17 cellular contexts compared by ENCODE assay signal in the genomic region with DNA sequence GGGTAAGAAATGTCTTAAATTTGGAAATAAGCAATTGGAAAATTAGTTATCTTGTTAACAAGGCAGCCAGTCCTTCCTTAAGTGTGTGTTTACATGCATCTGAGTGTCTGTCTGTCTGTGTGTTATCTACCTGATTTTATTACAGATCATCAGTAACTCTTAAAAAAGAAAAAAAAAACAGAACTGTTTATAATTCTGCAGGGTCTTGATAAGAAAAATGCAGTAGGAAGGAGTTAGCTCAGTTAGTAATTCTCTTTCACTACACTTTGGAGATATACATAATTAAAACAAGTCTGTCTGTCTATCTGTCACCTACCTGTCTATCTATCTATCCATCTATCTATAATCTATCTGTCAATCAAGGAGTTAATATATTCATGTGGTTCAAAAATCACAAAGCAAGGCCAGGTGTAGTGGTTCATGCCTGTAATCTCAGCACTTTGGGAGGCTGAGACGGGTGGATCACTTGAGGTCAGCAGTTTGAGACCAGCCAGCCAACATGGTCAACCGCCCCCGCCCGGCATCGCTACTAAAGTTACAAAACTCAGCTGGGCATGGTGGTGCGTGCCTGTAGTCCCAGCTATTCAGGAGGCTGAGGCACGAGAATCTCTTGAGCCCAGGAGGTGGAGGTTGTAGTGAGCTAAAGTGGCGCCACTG.
DNase-seq lines count a peak whose midpoint lies in the region; ATAC-seq, FAIRE-seq and TF ChIP-seq lines count a peak whose summit lies in the region.
"Had no signal": no experiment of that assay in that cellular context is flagged by ENCODE, and none has a peak within 500 bp of the region (broad histone marks: within the 10 kb centered on the region; RNA-seq: fewer than 3 reads in every experiment).

No MANE protein-coding gene starts in this region.

- peaks cover 36% of the 10 kb centered on the region for H3K4me1 Mint-ChIP-seq in Caco-2 (ENCODE audit: low read depth, unreplicated experiment)
- no peaks in the 10 kb centered on the region for H3K4me1 Mint-ChIP-seq in activated T-cell treated with anti-CD3 and anti-CD28 coated beads, Interleukin-2, amount 50 U/mL, for 72 hours (ENCODE audit: low read depth)
- H3K4me1 Mint-ChIP-seq: H9 had no signal

- no peaks in the 10 kb centered on the region for H4K20me1 ChIP-seq in K562 (replicated peaks; ENCODE audit: control insufficient read depth, insufficient read depth, low read length)

- H3K9me3 Mint-ChIP-seq in Caco-2 (ENCODE audit: unreplicated experiment), result peaks cover 10% of the 10 kb centered on the region
- peaks cover 0 to 2% of the 10 kb centered on the region in 2 donors for H3K9me3 Mint-ChIP-seq in activated T-cell treated with anti-CD3 and anti-CD28 coated beads, Interleukin-2, amount 50 U/mL, for 72 hours
- H3K9me3 Mint-ChIP-seq: CD4-positive, CD25-positive, alpha-beta regulatory T cell; H9 had no signal

- no peaks in the 10 kb centered on the region for H3K79me2 ChIP-seq in K562 (ENCODE audit: control insufficient read depth, insufficient read depth, low read length)

- no peak for TF ChIP-seq RAD21 in K562 (CRISPR knock-in tag; conservative IDR thresholded peaks at IDR 0.05 in 1 of 2, IDR thresholded peaks at IDR 0.05 in 1 of 2)

- 8% methylated on average over 8 of the region's 8 CpGs for WGBS in K562 (ENCODE audit: insufficient coverage, low coverage, missing lambda C conversion rate)

- peaks cover 3% of the 10 kb centered on the region; the same call in 1 of the 2 replicates for H3K9me3 ChIP-seq in Caco-2
- H3K9me3 ChIP-seq in K562 (replicated peaks; ENCODE audit: control insufficient read depth, insufficient read depth, low read depth, low read length), result no peaks in the 10 kb centered on the region
- H3K9me3 ChIP-seq: BE2C had no signal

- BruUV-seq in Caco-2 (replicated peaks; lab: Mats Ljungman, UMichigan), result no TSS peak
- TSS peak; percentile 67 for BruUV-seq in K562 (replicated peaks; lab: Mats Ljungman, UMichigan)

- H3K27ac ChIP-seq in HL-60 (replicated peaks) (peak overlapping the region; percentile 36), K562 (ENCODE audit: extremely low read depth, low read depth, low read length) (peak overlapping the region; percentile 70)

- peak overlapping the region; percentile 17 to 49; a peak in 2 of 4 replicates for H3K9ac ChIP-seq in K562 (ENCODE audit: insufficient read depth in 1 of 2, low read depth in 2 of 2, low read length in 2 of 2)

- H3K36me3 ChIP-seq in Caco-2 (ENCODE audit: control insufficient read depth, insufficient read depth, low read length) (no peaks in the 10 kb centered on the region), K562 (ENCODE audit: control insufficient read depth, insufficient read depth, low read length) (no peaks in the 10 kb centered on the region)
- H3K36me3 ChIP-seq: BE2C had no signal

- TF ChIP-seq POLR2A in K562 (conservative IDR thresholded peaks at IDR 0.05), result no peak

- TF ChIP-seq CTCF in Caco-2 (IDR thresholded peaks at IDR 0.05; ENCODE audit: insufficient read depth in 1 of 2, low read depth in 1 of 2, low read length in 1 of 2, severe bottlenecking in 1 of 2, unreplicated experiment in 1 of 2) (no peak), HL-60 (IDR thresholded peaks at IDR 0.05; ENCODE audit: insufficient read depth, low read length) (no peak), K562 (IDR thresholded peaks at IDR 0.05 in 2 of 3, conservative IDR thresholded peaks at IDR 0.05 in 1 of 3; ENCODE audit: insufficient read depth in 2 of 3, low read depth in 1 of 3, low read length in 3 of 3) (no peak)

- peak overlapping the region; percentile 65 for H2AFZ ChIP-seq in K562 (ENCODE audit: low read depth, low read length)

- ATAC-seq in K562 (peak; percentile 31), HG03159 (IDR thresholded peaks at IDR 0.05; ENCODE audit: unreplicated experiment) (no peak)
- no peak for ATAC-seq in activated T-cell treated with anti-CD3 and anti-CD28 coated beads, Interleukin-2, amount 50 U/mL, for 72 hours (replicated peaks in 1 of 2)

- H3K4me3 ChIP-seq in Caco-2 (ENCODE audit: low read depth, low read length), result no peak overlapping the region
- H3K4me3 ChIP-seq in HL-60 (replicated peaks; ENCODE audit: insufficient read depth, low read length), result no peak overlapping the region
- H3K4me3 ChIP-seq in K562, result no peak overlapping the region

- in situ Hi-C loops in K562 (cut with MboI), result no loop called here

- H3K27me3 ChIP-seq in Caco-2 (replicated peaks; ENCODE audit: control insufficient read depth, insufficient read depth, low read length), result no peaks in the 10 kb centered on the region
- no peaks in the 10 kb centered on the region for H3K27me3 ChIP-seq in HL-60 (ENCODE audit: insufficient read depth, poor library complexity, severe bottlenecking)
- no peaks in the 10 kb centered on the region; a peak in 1 of 5 replicates for H3K27me3 ChIP-seq in K562 (ENCODE audit: control insufficient read depth in 2 of 2, insufficient read depth in 2 of 2, low read length in 2 of 2)
- H3K27me3 ChIP-seq: BE2C had no signal

- peak overlapping the region; percentile 56; the same call in 1 of the 2 replicates for H3K4me2 ChIP-seq in K562 (ENCODE audit: insufficient read depth, low read length)

- peak overlapping the region; percentile 58 for H3K27ac Mint-ChIP-seq in Caco-2 (ENCODE audit: unreplicated experiment)
- H3K27ac Mint-ChIP-seq in activated T-cell treated with anti-CD3 and anti-CD28 coated beads, Interleukin-2, amount 50 U/mL, for 72 hours, result no peak overlapping the region
- H3K27ac Mint-ChIP-seq: CD4-positive, CD25-positive, alpha-beta regulatory T cell; H9 had no signal

- no peaks in the 10 kb centered on the region for H3K9me1 ChIP-seq in K562 (ENCODE audit: control insufficient read depth, insufficient read depth, low read length)

- H3K4me1 ChIP-seq in Caco-2 (peaks cover 72% of the 10 kb centered on the region), K562 (replicated peaks in 1 of 2; ENCODE audit: control insufficient read depth in 2 of 2, insufficient read depth in 2 of 2, low read length in 2 of 2) (peaks cover 16 to 67% of the 10 kb centered on the region in 2 experiments)
- H3K4me1 ChIP-seq: BE2C had no signal

- POLR2A ChIA-PET in Caco-2 (lab: Charles Lee) (interaction anchor here (0.6 kb wide), 1 partner anchor 135 kb away, joined by 3 read pairs; no protein-coding TSS in a partner anchor), K562 (lab: Yijun Ruan, JAX) (interaction anchor here (0.7 to 1.5 kb wide), 4 partner anchors 9 to 1515 kb away, joined by 3 to 5 read pairs (median 3); no protein-coding TSS in a partner anchor)

- no peak overlapping the region for H3K4me3 Mint-ChIP-seq in Caco-2 (ENCODE audit: unreplicated experiment)
- no peak overlapping the region for H3K4me3 Mint-ChIP-seq in activated T-cell treated with anti-CD3 and anti-CD28 coated beads, Interleukin-2, amount 50 U/mL, for 72 hours
- H3K4me3 Mint-ChIP-seq: CD4-positive, CD25-positive, alpha-beta regulatory T cell; H9 had no signal

- peaks cover 10% of the 10 kb centered on the region for H3K36me3 Mint-ChIP-seq in Caco-2 (ENCODE audit: insufficient read depth, unreplicated experiment)
- no peaks in the 10 kb centered on the region for H3K36me3 Mint-ChIP-seq in activated T-cell treated with anti-CD3 and anti-CD28 coated beads, Interleukin-2, amount 50 U/mL, for 72 hours (ENCODE audit: insufficient read depth in 2 of 2)
- H3K36me3 Mint-ChIP-seq: CD4-positive, CD25-positive, alpha-beta regulatory T cell had no signal

- intact Hi-C loops in Caco-2 (cut with micrococcal nuclease; ENCODE audit: unreplicated experiment) (loop anchor here (2.0 to 5.0 kb wide), 2 partner anchors 35 to 134 kb away; a partner anchor contains a TSS), K562 (cut with micrococcal nuclease) (loop anchor here (5.0 to 10.0 kb wide), 4 partner anchors 134 to 434 kb away; a partner anchor contains a TSS)

- CTCF ChIA-PET in Caco-2 (lab: Charles Lee) (no interaction called here), K562 (lab: Yijun Ruan, JAX; ENCODE audit: low intra/inter-chr PET ratio) (no interaction called here)

- no peaks in the 10 kb centered on the region for H3K27me3 Mint-ChIP-seq in Caco-2 (ENCODE audit: insufficient read depth, unreplicated experiment)
- no peaks in the 10 kb centered on the region for H3K27me3 Mint-ChIP-seq in activated T-cell treated with anti-CD3 and anti-CD28 coated beads, Interleukin-2, amount 50 U/mL, for 72 hours (ENCODE audit: low read depth)
- H3K27me3 Mint-ChIP-seq: CD4-positive, CD25-positive, alpha-beta regulatory T cell had no signal

- no peak for FAIRE-seq in K562 (lab: Jason Lieb, UNC)
- FAIRE-seq: A204.1, H1 had no signal

- DNase-seq in Caco-2 (no peak), HL-60 (ENCODE audit: low read depth in 1 of 2, low spot score in 1 of 2) (no peak), K562 (ENCODE audit: extremely low read depth in 1 of 4, low spot score in 3 of 4) (peak in 1 of 4 experiments; percentile 50), NCI-H748 (lab: John Stamatoyannopoulos, UW; ENCODE audit: unreplicated experiment) (no peak)
- DNase-seq in activated T-cell treated with anti-CD3 and anti-CD28 coated beads, Interleukin-2, amount 50 U/mL, for 72 hours, result no peak
- DNase-seq: ACHN; BE2C; Calu3; CD4-positive, CD25-positive, alpha-beta regulatory T cell; DMS79 treated with DMSO at 0.1 percent for 48 hours; GF-D8; H9; IMR-90; KBM-7 had no signal

- TF ChIP-seq EP300 in K562 (IDR thresholded peaks at IDR 0.05; ENCODE audit: low read length), result peak; percentile 49

TF ChIP-seq in K562, 482 proteins besides CTCF, POLR2A, EP300 and RAD21 (continues in another document):
- TF ChIP-seq, protein P1, sequence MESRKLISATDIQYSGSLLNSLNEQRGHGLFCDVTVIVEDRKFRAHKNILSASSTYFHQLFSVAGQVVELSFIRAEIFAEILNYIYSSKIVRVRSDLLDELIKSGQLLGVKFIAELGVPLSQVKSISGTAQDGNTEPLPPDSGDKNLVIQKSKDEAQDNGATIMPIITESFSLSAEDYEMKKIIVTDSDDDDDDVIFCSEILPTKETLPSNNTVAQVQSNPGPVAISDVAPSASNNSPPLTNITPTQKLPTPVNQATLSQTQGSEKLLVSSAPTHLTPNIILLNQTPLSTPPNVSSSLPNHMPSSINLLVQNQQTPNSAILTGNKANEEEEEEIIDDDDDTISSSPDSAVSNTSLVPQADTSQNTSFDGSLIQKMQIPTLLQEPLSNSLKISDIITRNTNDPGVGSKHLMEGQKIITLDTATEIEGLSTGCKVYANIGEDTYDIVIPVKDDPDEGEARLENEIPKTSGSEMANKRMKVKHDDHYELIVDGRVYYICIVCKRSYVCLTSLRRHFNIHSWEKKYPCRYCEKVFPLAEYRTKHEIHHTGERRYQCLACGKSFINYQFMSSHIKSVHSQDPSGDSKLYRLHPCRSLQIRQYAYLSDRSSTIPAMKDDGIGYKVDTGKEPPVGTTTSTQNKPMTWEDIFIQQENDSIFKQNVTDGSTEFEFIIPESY (CRISPR knock-in tag; IDR thresholded peaks at IDR 0.05), result no peak
- TF ChIP-seq ZNF778 (CRISPR knock-in tag; IDR thresholded peaks at IDR 0.05) (no peak), HNRNPL (IDR thresholded peaks at IDR 0.05; ENCODE audit: low read depth, low read length) (no peak), CREM (IDR thresholded peaks at IDR 0.05; ENCODE audit: low read depth) (no peak), MIER1 (IDR thresholded peaks at IDR 0.05; ENCODE audit: low read depth) (no peak), CCAR2 (IDR thresholded peaks at IDR 0.05; ENCODE audit: low read depth, low read length) (no peak), HMG20B (CRISPR knock-in tag; IDR thresholded peaks at IDR 0.05) (no peak), RBM22 (IDR thresholded peaks at IDR 0.05; ENCODE audit: low read depth, low read length, poor library complexity, severe bottlenecking) (no peak)
